Comparison of ENCODE assay signal across 16 cellular contexts in the genomic region with DNA sequence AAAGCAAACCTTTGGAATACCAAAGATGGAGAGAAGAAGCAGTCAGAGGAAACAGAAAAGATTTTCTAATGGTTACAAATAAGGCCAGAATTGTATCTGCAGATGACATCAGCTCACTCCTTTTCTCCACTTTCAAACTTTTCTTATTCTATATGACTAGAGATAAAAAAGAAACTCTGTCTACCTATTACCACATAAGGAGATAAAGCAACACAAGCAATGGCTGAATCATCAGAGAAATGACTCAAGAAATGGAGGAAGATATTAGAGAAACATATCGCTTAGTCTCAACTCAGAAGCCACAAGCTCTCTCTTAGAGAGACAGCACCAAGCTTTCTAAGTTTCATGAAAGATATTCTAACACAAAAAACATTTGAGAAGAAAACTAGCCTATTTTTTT.
DNase-seq lines count a peak whose midpoint lies in the region; ATAC-seq, FAIRE-seq and TF ChIP-seq lines count a peak whose summit lies in the region.
"Had no signal": no experiment of that assay in that cellular context is flagged by ENCODE, and none has a peak within 500 bp of the region (broad histone marks: within the 10 kb centered on the region; RNA-seq: fewer than 3 reads in every experiment).

No MANE protein-coding gene starts in this region.

- H4K20me1 ChIP-seq in astrocyte (ENCODE audit: insufficient read depth, low read length) (no peaks in the 10 kb centered on the region), Karpas-422 (ENCODE audit: insufficient read depth, low read depth, low read length) (no peaks in the 10 kb centered on the region)

- peak; percentile 25 for ATAC-seq in GM18498 (IDR thresholded peaks at IDR 0.05; ENCODE audit: unreplicated experiment)
- ATAC-seq in GM21423 (IDR thresholded peaks at IDR 0.05; ENCODE audit: unreplicated experiment), result peak; percentile 14
- peak; percentile 23 for ATAC-seq in HG03175 (IDR thresholded peaks at IDR 0.05; ENCODE audit: unreplicated experiment)
- no peak for ATAC-seq in T-cell (replicated peaks in 1 of 4)
- ATAC-seq: heart left ventricle had no signal

- H3K27me3 Mint-ChIP-seq in astrocyte (ENCODE audit: low read depth, unreplicated experiment) (no peaks in the 10 kb centered on the region), CD14-positive monocyte (ENCODE audit: low read depth in 3 of 3) (no peaks in the 10 kb centered on the region), T-cell (no peaks in the 10 kb centered on the region)
- H3K27me3 Mint-ChIP-seq: stimulated activated naive CD8-positive, alpha-beta T cell treated with anti-CD3 and anti-CD28 coated beads, Interleukin-15, amount 100 ng/mL, for 72 hours had no signal

- H3K4me1 Mint-ChIP-seq in astrocyte (ENCODE audit: low read depth, unreplicated experiment) (peaks cover 10% of the 10 kb centered on the region), CD14-positive monocyte (no peaks in the 10 kb centered on the region), T-cell (no peaks in the 10 kb centered on the region)
- H3K4me1 Mint-ChIP-seq: stimulated activated naive CD8-positive, alpha-beta T cell treated with anti-CD3 and anti-CD28 coated beads, Interleukin-15, amount 100 ng/mL, for 72 hours had no signal

- peak overlapping the region; percentile 54 for H3K27ac ChIP-seq in astrocyte (ENCODE audit: low read depth, low read length)
- H3K27ac ChIP-seq in Karpas-422 (ENCODE audit: low read length), result no peak overlapping the region
- H3K27ac ChIP-seq: brain microvascular endothelial cell, heart left ventricle, PC-9 had no signal

- H3K36me3 ChIP-seq in astrocyte (ENCODE audit: insufficient read depth, low read length) (no peaks in the 10 kb centered on the region), Karpas-422 (ENCODE audit: insufficient read depth, low read length) (no peaks in the 10 kb centered on the region)
- H3K36me3 ChIP-seq: brain microvascular endothelial cell, heart left ventricle, MG63 had no signal

- no peak overlapping the region for H3K4me3 ChIP-seq in astrocyte (ENCODE audit: insufficient read depth, low read depth, low read length)
- no peak overlapping the region for H3K4me3 ChIP-seq in Karpas-422 (ENCODE audit: low read length)
- H3K4me3 ChIP-seq: heart left ventricle, MG63, PC-9 had no signal

- no peaks in the 10 kb centered on the region for H3K36me3 Mint-ChIP-seq in astrocyte (ENCODE audit: low read depth, unreplicated experiment)
- no peaks in the 10 kb centered on the region for H3K36me3 Mint-ChIP-seq in CD14-positive monocyte
- H3K36me3 Mint-ChIP-seq in T-cell, result no peaks in the 10 kb centered on the region

- intact Hi-C loops in CD14-positive monocyte (cut with micrococcal nuclease), result no loop called here

- no peaks in the 10 kb centered on the region for H3K9me2 ChIP-seq in Karpas-422 (replicated peaks; ENCODE audit: insufficient read depth, low read length)

- H3K9ac ChIP-seq in astrocyte (ENCODE audit: low read length) (no peak overlapping the region), Karpas-422 (ENCODE audit: low read length) (no peak overlapping the region)

- no peaks in the 10 kb centered on the region for H3K9me3 ChIP-seq in astrocyte (ENCODE audit: insufficient read depth, low read depth, low read length)
- no peaks in the 10 kb centered on the region for H3K9me3 ChIP-seq in Karpas-422 (ENCODE audit: low read length)
- H3K9me3 ChIP-seq: heart left ventricle, MG63 had no signal

- no peak for TF ChIP-seq CTCF in astrocyte (IDR thresholded peaks at IDR 0.05; ENCODE audit: insufficient read depth, low read depth, low read length)
- TF ChIP-seq CTCF in CD14-positive monocyte (IDR thresholded peaks at IDR 0.05), result no peak

- H3K79me2 ChIP-seq in astrocyte (ENCODE audit: insufficient read depth, low read length) (no peaks in the 10 kb centered on the region), Karpas-422 (ENCODE audit: low read length) (no peaks in the 10 kb centered on the region)

- H3K4me2 ChIP-seq in astrocyte (ENCODE audit: low read length) (peak overlapping the region; percentile 18), Karpas-422 (ENCODE audit: low read depth, low read length, poor library complexity, severe bottlenecking) (no peak overlapping the region)
- H3K4me2 ChIP-seq: PC-9 had no signal

- POLR2A ChIA-PET in T-cell (lab: Charles Lee), result interaction anchor here in 1 of 2 donors (0.6 kb wide), 1 partner anchor 19 kb away, joined by 7 read pairs; no protein-coding TSS in a partner anchor

- H3K4me1 ChIP-seq in astrocyte (ENCODE audit: insufficient read depth, low read length) (peaks cover 9% of the 10 kb centered on the region), Karpas-422 (ENCODE audit: low read length) (no peaks in the 10 kb centered on the region)
- H3K4me1 ChIP-seq: heart left ventricle had no signal

- DNase-seq in astrocyte (ENCODE audit: low read depth), result peak; percentile 47
- DNase-seq in activated CD4-positive, alpha-beta T cell treated with anti-CD3 and anti-CD28 coated beads, Interleukin-2, amount 50 U/mL, for 1 hour, result no peak
- DNase-seq in Karpas-422, result no peak
- DNase-seq in CD14-positive monocyte (ENCODE audit: low spot score), result no peak
- DNase-seq in T-cell, result no peak
- DNase-seq: brain microvascular endothelial cell; H9; heart left ventricle; MG63; NCI-H2227 treated with DMSO at 0.1 percent for 48 hours; PC-9; stimulated activated naive CD8-positive, alpha-beta T cell treated with anti-CD3 and anti-CD28 coated beads, Interleukin-15, amount 100 ng/mL, for 72 hours had no signal

- H2AFZ ChIP-seq in astrocyte (ENCODE audit: low read depth, low read length), result no peak overlapping the region
- no peak overlapping the region for H2AFZ ChIP-seq in Karpas-422 (ENCODE audit: low read length)
- H2AFZ ChIP-seq: PC-9 had no signal

- CTCF ChIA-PET in T-cell (lab: Charles Lee), result interaction anchor here in 1 of 2 donors (0.7 kb wide), 1 partner anchor 829 kb away, joined by 3 read pairs; no protein-coding TSS in a partner anchor

- no peaks in the 10 kb centered on the region for H3K9me3 Mint-ChIP-seq in astrocyte (ENCODE audit: unreplicated experiment)
- H3K9me3 Mint-ChIP-seq in CD14-positive monocyte, result peaks cover 0 to 8% (median 5%) of the 10 kb centered on the region in 7 donors
- H3K9me3 Mint-ChIP-seq in T-cell, result peaks cover 0 to 11% (median 6%) of the 10 kb centered on the region in 3 donors
- H3K9me3 Mint-ChIP-seq: stimulated activated naive CD8-positive, alpha-beta T cell treated with anti-CD3 and anti-CD28 coated beads, Interleukin-15, amount 100 ng/mL, for 72 hours had no signal

- FAIRE-seq in astrocyte (lab: Jason Lieb, UNC), result no peak
- FAIRE-seq: endometrium had no signal

- H3K4me3 Mint-ChIP-seq in astrocyte (ENCODE audit: unreplicated experiment) (no peak overlapping the region), CD14-positive monocyte (no peak overlapping the region), T-cell (no peak overlapping the region)
- H3K4me3 Mint-ChIP-seq: H9; stimulated activated naive CD8-positive, alpha-beta T cell treated with anti-CD3 and anti-CD28 coated beads, Interleukin-15, amount 100 ng/mL, for 72 hours had no signal

- H3K27me3 ChIP-seq in astrocyte (ENCODE audit: insufficient read depth, low read length) (no peaks in the 10 kb centered on the region), Karpas-422 (ENCODE audit: low read length) (no peaks in the 10 kb centered on the region)
- H3K27me3 ChIP-seq: brain microvascular endothelial cell, heart left ventricle, MG63 had no signal

- H3K27ac Mint-ChIP-seq in astrocyte (ENCODE audit: unreplicated experiment) (peak overlapping the region; percentile 67), CD14-positive monocyte (no peak overlapping the region), T-cell (no peak overlapping the region)
- H3K27ac Mint-ChIP-seq: stimulated activated naive CD8-positive, alpha-beta T cell treated with anti-CD3 and anti-CD28 coated beads, Interleukin-15, amount 100 ng/mL, for 72 hours had no signal

Comparison
In these comparisons a context has a peak if more than half of its experiments do, and no peak if none do; other contexts are left out.
1. ATAC-seq: peak in GM18498 (single experiment), GM21423 (single experiment) and HG03175 (single experiment); none in T-cell (0 of 4).